Comparison of ENCODE assay signal across 24 cellular contexts in genomic region chr6:110662468-110663211, GRCh38.
A peak's percentile ranks its signal among the peaks of the same experiment; 100 is the strongest.
DNase-seq lines count a peak whose midpoint lies in the region; FAIRE-seq and TF ChIP-seq lines count a peak whose summit lies in the region.
"Had no signal": no experiment of that assay in that cellular context is flagged by ENCODE, and none has a peak within 500 bp of the region (broad histone marks: within the 10 kb centered on the region; RNA-seq: fewer than 3 reads in every experiment).

No MANE protein-coding gene starts in this region.

- no peak overlapping the region for H3K9ac ChIP-seq in colonic mucosa (ENCODE audit: low read depth in 2 of 2, low read length in 2 of 2)
- H3K9ac ChIP-seq: neural progenitor cell had no signal

- DNase-seq in M059J (ENCODE audit: low read depth): peak; percentile 24
- no peak for DNase-seq in colonic mucosa
- peak; percentile 71 for DNase-seq in osteoblast (ENCODE audit: insufficient read length, low spot score, missing footprints)
- no peak for DNase-seq in NCI-H446 treated with DMSO at 0.1 percent for 48 hours (lab: John Stamatoyannopoulos, UW)
- DNase-seq in A172 (ENCODE audit: low spot score): no peak
- no peak for DNase-seq in hippocampal formation (lab: John Stamatoyannopoulos, UW)
- no peak for DNase-seq in HuH-7 (ENCODE audit: low spot score)
- DNase-seq: activated naive CD4-positive, alpha-beta T cell treated with anti-CD3 and anti-CD28 coated beads for 36 hours; activated T-cell treated with anti-CD3 and anti-CD28 coated beads, Interleukin-2, amount 50 U/mL, for 4 hours; anterior cingulate cortex; DND-41; effector memory CD4-positive, alpha-beta T cell; esophagus squamous epithelium; heart right ventricle; immature natural killer cell; MV-4-11; NCI-H187; NCI-H774; OCI-M1; spleen; stomach had no signal

- peak; percentile 50 for FAIRE-seq in G401.6 (lab: Jason Lieb, UNC)

- intact Hi-C loops in colonic mucosa (cut with DNase I): no loop called here

- H3K36me3 ChIP-seq in colonic mucosa (no peaks in the 10 kb centered on the region), osteoblast (ENCODE audit: insufficient read depth, low read length) (no peaks in the 10 kb centered on the region)
- H3K36me3 ChIP-seq: heart right ventricle, neural progenitor cell, SJSA1 had no signal

- H3K27me3 ChIP-seq in colonic mucosa (no peaks in the 10 kb centered on the region), osteoblast (ENCODE audit: insufficient read depth, low read length) (no peaks in the 10 kb centered on the region)
- H3K27me3 ChIP-seq: esophagus squamous epithelium, heart right ventricle, neural progenitor cell, SJSA1, spleen, stomach had no signal

- H3K27ac ChIP-seq in colonic mucosa (peak overlapping the region; percentile 41), osteoblast (ENCODE audit: low read depth, low read length) (no peak overlapping the region)
- H3K27ac ChIP-seq: esophagus squamous epithelium, heart right ventricle, neural progenitor cell, SJSA1, spleen, stomach had no signal

- H4K20me1 ChIP-seq in osteoblast (ENCODE audit: insufficient read depth, low read length): no peaks in the 10 kb centered on the region

- H3K4me1 ChIP-seq in colonic mucosa: peaks cover 4% of the 10 kb centered on the region
- peaks cover 25% of the 10 kb centered on the region for H3K4me1 ChIP-seq in osteoblast (ENCODE audit: insufficient read depth, low read length)
- H3K4me1 ChIP-seq: neural progenitor cell had no signal

- TF ChIP-seq CTCF in colonic mucosa (IDR thresholded peaks at IDR 0.05) (no peak), osteoblast (IDR thresholded peaks at IDR 0.05; ENCODE audit: extremely low read depth, low read depth, low read length) (no peak)

- H3K9me3 ChIP-seq in colonic mucosa: no peaks in the 10 kb centered on the region
- H3K9me3 ChIP-seq in osteoblast (ENCODE audit: low read depth, low read length): no peaks in the 10 kb centered on the region
- H3K9me3 ChIP-seq: esophagus squamous epithelium, SJSA1, stomach had no signal

- no peak overlapping the region for H2AFZ ChIP-seq in osteoblast (ENCODE audit: low read length)
- H2AFZ ChIP-seq: neural progenitor cell had no signal

- no peaks in the 10 kb centered on the region for H3K79me2 ChIP-seq in osteoblast (ENCODE audit: insufficient read depth, low read length)

- H3K4me3 ChIP-seq in colonic mucosa (no peak overlapping the region), osteoblast (ENCODE audit: insufficient read depth, low read length) (no peak overlapping the region)
- H3K4me3 ChIP-seq: esophagus squamous epithelium, heart right ventricle, neural progenitor cell, SJSA1, spleen, stomach had no signal

- no peak overlapping the region for H3K4me2 ChIP-seq in osteoblast (ENCODE audit: insufficient read depth, low read length)
- H3K4me2 ChIP-seq: neural progenitor cell had no signal

Comparison
In these comparisons a context has a peak if more than half of its experiments do, and no peak if none do; other contexts are left out.
1. DNase-seq: peak in M059J (single experiment) and osteoblast (single experiment); none in colonic mucosa (single experiment), NCI-H446 treated with DMSO at 0.1 percent for 48 hours (single experiment), A172 (single experiment), hippocampal formation (0 of 2) and HuH-7 (single experiment).